Comparison of ENCODE assay signal across 14 cellular contexts in genomic region chr12:99910342-99910741, GRCh38.
DNase-seq lines count a peak whose midpoint lies in the region; ATAC-seq, FAIRE-seq and TF ChIP-seq lines count a peak whose summit lies in the region.
"Had no signal": no experiment of that assay in that cellular context is flagged by ENCODE, and none has a peak within 500 bp of the region (broad histone marks: within the 10 kb centered on the region; RNA-seq: fewer than 3 reads in every experiment).

No MANE protein-coding gene starts in this region.

- H3K9me3 ChIP-seq in A549, result no peaks in the 10 kb centered on the region
- H3K9me3 ChIP-seq: colonic mucosa, upper lobe of left lung had no signal

- TF ChIP-seq CTCF in A549 (IDR thresholded peaks at IDR 0.05) (no peak), fibroblast of the aortic adventitia (IDR thresholded peaks at IDR 0.05; ENCODE audit: insufficient read depth, low read length) (no peak)

- 92% methylated on average over 1 of the region's 1 CpG for WGBS in A549 (ENCODE audit: missing lambda C conversion rate)

- CTCF ChIA-PET in A549 (lab: Yijun Ruan, JAX), result interaction anchor here (0.9 kb wide), 1 partner anchor 10 kb away, joined by 3 read pairs; no protein-coding TSS in a partner anchor
- CTCF ChIA-PET in HEK293T (lab: Yijun Ruan, JAX), result interaction anchor here (0.7 kb wide), 1 partner anchor 219 kb away, joined by 3 read pairs; no protein-coding TSS in a partner anchor

- no peak for DNase-seq in A549 (ENCODE audit: low read depth in 1 of 2, low spot score in 1 of 2)
- peak; percentile 9 for DNase-seq in fibroblast of the aortic adventitia (ENCODE audit: low read depth)
- no peak for DNase-seq in DMS53 (lab: John Stamatoyannopoulos, UW)
- no peak for DNase-seq in HEK293T (ENCODE audit: extremely low spot score)
- DNase-seq: colonic mucosa; stimulated activated CD4-positive, alpha-beta T cell treated with anti-CD3 and anti-CD28 coated beads, Interleukin-15, amount 100 ng/mL, for 24 hours had no signal

- ATAC-seq in A549 (no peak), GM21360 (IDR thresholded peaks at IDR 0.05; ENCODE audit: unreplicated experiment) (peak; percentile 65), HG03378 (IDR thresholded peaks at IDR 0.05; ENCODE audit: unreplicated experiment) (peak; percentile 57), GM19397 (IDR thresholded peaks at IDR 0.05; ENCODE audit: unreplicated experiment) (no peak), HG03039 (IDR thresholded peaks at IDR 0.05; ENCODE audit: unreplicated experiment) (no peak)
- ATAC-seq: activated naive CD4-positive, alpha-beta T cell treated with anti-CD3 and anti-CD28 coated beads, Interleukin-2, amount 50 U/mL, for 72 hours had no signal

- no peak for TF ChIP-seq POLR2A in A549 (IDR thresholded peaks at IDR 0.05; ENCODE audit: low read length)

- peak overlapping the region in 1 of 2 experiments; percentile 35; a peak in 2 of 6 replicates for H3K27ac ChIP-seq in A549
- H3K27ac ChIP-seq: colonic mucosa, upper lobe of left lung had no signal

- TF ChIP-seq RAD21 in A549 (conservative IDR thresholded peaks at IDR 0.05 in 1 of 2, IDR thresholded peaks at IDR 0.05 in 1 of 2), result no peak

- FAIRE-seq in A549 (lab: Jason Lieb, UNC), result no peak
- FAIRE-seq: D721Med had no signal

- H3K4me3 ChIP-seq in A549 (no peak overlapping the region), fibroblast of the aortic adventitia (ENCODE audit: low read depth, low read length) (no peak overlapping the region)
- H3K4me3 ChIP-seq: colonic mucosa, lung, upper lobe of left lung had no signal

- H3K4me2 ChIP-seq in A549, result peak overlapping the region; percentile 88

- peaks cover 45% of the 10 kb centered on the region for H3K4me1 ChIP-seq in A549
- H3K4me1 ChIP-seq: colonic mucosa had no signal

- POLR2A ChIA-PET in A549 (lab: Yijun Ruan, JAX), result interaction anchor here (1.1 kb wide), 1 partner anchor 99 kb away, joined by 3 read pairs; no protein-coding TSS in a partner anchor
- POLR2A ChIA-PET in HEK293T (lab: Yijun Ruan, JAX), result no interaction called here

- no peak for TF ChIP-seq EP300 in A549 (IDR thresholded peaks at IDR 0.05)

TF ChIP-seq in A549, 52 proteins besides CTCF, POLR2A, EP300 and RAD21 (continues in another document):
- no peak for TF ChIP-seq CHD2 (IDR thresholded peaks at IDR 0.05; ENCODE audit: low read length, partially characterized antibody)
- no peak for TF ChIP-seq MAFK (IDR thresholded peaks at IDR 0.05; ENCODE audit: partially characterized antibody)
- TF ChIP-seq MAZ (IDR thresholded peaks at IDR 0.05; ENCODE audit: borderline replicate concordance, low read depth, low read length), result no peak
- TF ChIP-seq ELK1 (IDR thresholded peaks at IDR 0.05; ENCODE audit: low read depth, low read length), result no peak
- TF ChIP-seq BHLHE40 (IDR thresholded peaks at IDR 0.05; ENCODE audit: low read depth, low read length), result no peak
- TF ChIP-seq HOXA7 (CRISPR knock-in tag; IDR thresholded peaks at IDR 0.05), result no peak
- no peak for TF ChIP-seq TFCP2L1 (CRISPR knock-in tag; IDR thresholded peaks at IDR 0.05)
- TF ChIP-seq, protein P1, sequence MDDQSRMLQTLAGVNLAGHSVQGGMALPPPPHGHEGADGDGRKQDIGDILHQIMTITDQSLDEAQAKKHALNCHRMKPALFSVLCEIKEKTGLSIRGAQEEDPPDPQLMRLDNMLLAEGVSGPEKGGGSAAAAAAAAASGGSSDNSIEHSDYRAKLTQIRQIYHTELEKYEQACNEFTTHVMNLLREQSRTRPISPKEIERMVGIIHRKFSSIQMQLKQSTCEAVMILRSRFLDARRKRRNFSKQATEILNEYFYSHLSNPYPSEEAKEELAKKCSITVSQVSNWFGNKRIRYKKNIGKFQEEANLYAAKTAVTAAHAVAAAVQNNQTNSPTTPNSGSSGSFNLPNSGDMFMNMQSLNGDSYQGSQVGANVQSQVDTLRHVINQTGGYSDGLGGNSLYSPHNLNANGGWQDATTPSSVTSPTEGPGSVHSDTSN (IDR thresholded peaks at IDR 0.05), result no peak
- TF ChIP-seq NR3C1 (IDR thresholded peaks at IDR 0.05), result no peak
- no peak for TF ChIP-seq ZSCAN20 (CRISPR knock-in tag; IDR thresholded peaks at IDR 0.05)
- no peak for TF ChIP-seq SMC3 (IDR thresholded peaks at IDR 0.05)
- TF ChIP-seq, protein P2, sequence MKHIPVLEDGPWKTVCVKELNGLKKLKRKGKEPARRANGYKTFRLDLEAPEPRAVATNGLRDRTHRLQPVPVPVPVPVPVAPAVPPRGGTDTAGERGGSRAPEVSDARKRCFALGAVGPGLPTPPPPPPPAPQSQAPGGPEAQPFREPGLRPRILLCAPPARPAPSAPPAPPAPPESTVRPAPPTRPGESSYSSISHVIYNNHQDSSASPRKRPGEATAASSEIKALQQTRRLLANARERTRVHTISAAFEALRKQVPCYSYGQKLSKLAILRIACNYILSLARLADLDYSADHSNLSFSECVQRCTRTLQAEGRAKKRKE (CRISPR knock-in tag; IDR thresholded peaks at IDR 0.05; ENCODE audit: low read depth), result no peak
- no peak for TF ChIP-seq CHD4 (IDR thresholded peaks at IDR 0.05; ENCODE audit: borderline replicate concordance)
- no peak for TF ChIP-seq FOSL2 (IDR thresholded peaks at IDR 0.05)
- TF ChIP-seq FOSL2 (CRISPR knock-in tag; IDR thresholded peaks at IDR 0.05), result no peak
- no peak for TF ChIP-seq JUN (IDR thresholded peaks at IDR 0.05)

TF ChIP-seq in HEK293T, 16 proteins besides CTCF, POLR2A, EP300 and RAD21:
- TF ChIP-seq ARNT (IDR thresholded peaks at IDR 0.05), result no peak
- TF ChIP-seq SP1 (IDR thresholded peaks at IDR 0.05), result no peak
- no peak for TF ChIP-seq FOXK2 (IDR thresholded peaks at IDR 0.05)
- no peak for TF ChIP-seq PKNOX1 (IDR thresholded peaks at IDR 0.05)
- TF ChIP-seq HDGF (IDR thresholded peaks at IDR 0.05; ENCODE audit: borderline replicate concordance), result no peak
- no peak for TF ChIP-seq NFRKB (IDR thresholded peaks at IDR 0.05)
- no peak for TF ChIP-seq FOXA1 (IDR thresholded peaks at IDR 0.05)
- no peak for TF ChIP-seq ELF4 (IDR thresholded peaks at IDR 0.05)
- TF ChIP-seq SUZ12 (IDR thresholded peaks at IDR 0.05), result no peak
- no peak for TF ChIP-seq L3MBTL2 (conservative IDR thresholded peaks at IDR 0.05)
- TF ChIP-seq CTBP1 (IDR thresholded peaks at IDR 0.05; ENCODE audit: borderline replicate concordance), result no peak
- no peak for TF ChIP-seq LEF1 (IDR thresholded peaks at IDR 0.05; ENCODE audit: borderline replicate concordance)
- no peak for TF ChIP-seq ZNF384 (IDR thresholded peaks at IDR 0.05)
- TF ChIP-seq TARDBP (IDR thresholded peaks at IDR 0.05), result no peak
- TF ChIP-seq FOXM1 (IDR thresholded peaks at IDR 0.05; ENCODE audit: borderline replicate concordance), result no peak
- TF ChIP-seq BHLHE40 (IDR thresholded peaks at IDR 0.05; ENCODE audit: borderline replicate concordance), result no peak
TF ChIP-seq in HEK293T: peak in this region for 0.

Comparison
In these comparisons a context has a peak if more than half of its experiments do, and no peak if none do; other contexts are left out.
1. ATAC-seq: peak in GM21360 (single experiment) and HG03378 (single experiment); none in A549 (0 of 2), GM19397 (single experiment) and HG03039 (single experiment).